ENCODE assay signal across 20 cellular contexts in the genomic region with DNA sequence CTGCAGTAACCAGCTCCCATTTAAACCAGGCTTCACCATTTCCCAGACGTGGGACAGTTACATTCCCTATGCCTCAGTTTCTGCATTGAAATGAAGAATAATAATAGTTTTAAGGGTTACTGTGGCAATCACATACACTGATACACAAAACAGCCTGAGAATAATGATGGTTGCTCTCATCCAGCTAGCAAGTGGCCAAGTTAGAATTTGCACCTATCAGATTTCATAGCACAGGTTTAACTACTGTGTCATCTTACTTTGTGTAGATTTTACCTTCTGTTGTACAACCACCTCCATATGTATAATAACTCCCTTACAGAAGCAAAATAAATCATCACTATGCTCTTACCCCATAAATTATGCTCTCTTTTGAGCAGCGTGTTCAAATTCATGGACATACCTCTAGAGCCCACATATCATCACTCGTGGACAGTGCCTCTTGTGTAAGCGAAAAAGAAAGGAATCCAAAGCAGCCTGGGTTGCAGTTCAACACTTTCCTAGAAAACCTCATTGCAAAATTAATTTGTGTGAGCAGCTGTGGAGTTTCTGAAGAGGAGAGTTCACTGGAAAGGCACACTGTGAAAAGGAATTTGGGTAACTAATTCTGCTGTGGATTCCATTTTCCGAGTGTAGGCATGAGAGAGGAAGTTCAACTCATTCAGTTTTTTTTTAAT.
A peak's percentile ranks its signal among the peaks of the same experiment; 100 is the strongest.
DNase-seq lines count a peak whose midpoint lies in the region; TF ChIP-seq lines count a peak whose summit lies in the region.
"Had no signal": no experiment of that assay in that cellular context is flagged by ENCODE, and none has a peak within 500 bp of the region (broad histone marks: within the 10 kb centered on the region; RNA-seq: fewer than 3 reads in every experiment).

No MANE protein-coding gene starts in this region.

- H2AFZ ChIP-seq in fibroblast of lung (ENCODE audit: low read length) (no peak overlapping the region), neural progenitor cell (replicated peaks) (no peak overlapping the region)
- H2AFZ ChIP-seq: GM23248, PC-9 had no signal

- H3K4me1 ChIP-seq in fibroblast of lung (ENCODE audit: control insufficient read depth, extremely low read depth, insufficient read depth, low read length) (no peaks in the 10 kb centered on the region), neural progenitor cell (peaks cover 8% of the 10 kb centered on the region)

- no peaks in the 10 kb centered on the region for H4K20me1 ChIP-seq in fibroblast of lung (ENCODE audit: control insufficient read depth, extremely low read depth, insufficient read depth, low read length)
- no peaks in the 10 kb centered on the region for H4K20me1 ChIP-seq in neural progenitor cell (ENCODE audit: low read depth)

- H3K9ac ChIP-seq in fibroblast of lung (ENCODE audit: insufficient read depth, low read length) (no peak overlapping the region), neural progenitor cell (no peak overlapping the region)
- H3K9ac ChIP-seq: GM23248 had no signal

- DNase-seq in DMS114 treated with DMSO at 0.1 percent for 48 hours (lab: John Stamatoyannopoulos, UW; ENCODE audit: unreplicated experiment) (peak; percentile 42), LHCN-M2 (ENCODE audit: low read depth) (peak; percentile 58), fibroblast of lung (ENCODE audit: low read depth in 2 of 2) (peak; percentile 11 to 26), neural progenitor cell (ENCODE audit: low spot score) (no peak), HPDE6-E6E7 (ENCODE audit: extremely low spot score) (no peak), kidney glomerular epithelial cell (lab: John Stamatoyannopoulos, UW) (no peak), endothelial cell (ENCODE audit: low spot score) (no peak)
- DNase-seq: activated CD4-positive, alpha-beta T cell treated with anti-CD3 and anti-CD28 coated beads, Interleukin-2, amount 50 U/mL, for 1 hour; activated CD8-positive, alpha-beta memory T cell treated with anti-CD3 and anti-CD28 coated beads, Interleukin-2, amount 50 U/mL, for 4 hours; amniotic stem cell; caudate nucleus; DMS79 treated with DMSO at 0.1 percent for 48 hours; GM23248; Kasumi-1; NCI-H1105; PC-9; stimulated activated CD4-positive, alpha-beta T cell treated with anti-CD3 and anti-CD28 coated beads, Interleukin-12 subunit alpha, Interleukin-12 subunit beta, amount 100 ng/mL, for 4 hours had no signal

- H3K27me3 ChIP-seq in fibroblast of lung (ENCODE audit: control insufficient read depth, insufficient read depth, low read length), result no peaks in the 10 kb centered on the region
- H3K27me3 ChIP-seq in neural progenitor cell, result no peaks in the 10 kb centered on the region

- H3F3A ChIP-seq in neural progenitor cell (ENCODE audit: low read depth), result no peaks in the 10 kb centered on the region

- H3K4me3 ChIP-seq in fibroblast of lung (replicated peaks in 1 of 4; ENCODE audit: control extremely low read depth in 1 of 4, insufficient read depth in 1 of 4, low read depth in 3 of 4, low read length in 4 of 4) (no peak overlapping the region), neural progenitor cell (no peak overlapping the region)
- H3K4me3 ChIP-seq: GM23248, PC-9 had no signal

- H3K27ac Mint-ChIP-seq in neural progenitor cell (peak overlapping the region; percentile 16), endothelial cell (ENCODE audit: unreplicated experiment) (no peak overlapping the region)
- H3K27ac Mint-ChIP-seq: natural killer cell treated with Interleukin-12 subunit alpha and Interleukin-12 subunit beta and Interleukin-15 and Interleukin-18, amount 100 ng/mL, for 72 hours had no signal

- TF ChIP-seq CTCF in fibroblast of lung (conservative IDR thresholded peaks at IDR 0.05 in 1 of 2, IDR thresholded peaks at IDR 0.05 in 1 of 2; ENCODE audit: low read depth in 1 of 2, low read length in 2 of 2) (no peak), neural progenitor cell (IDR thresholded peaks at IDR 0.05) (no peak), endothelial cell (IDR thresholded peaks at IDR 0.05; ENCODE audit: unreplicated experiment) (no peak)

- H3K4me2 ChIP-seq in fibroblast of lung (ENCODE audit: extremely low read depth, insufficient read depth, low read length) (no peak overlapping the region), neural progenitor cell (no peak overlapping the region)
- H3K4me2 ChIP-seq: PC-9 had no signal

- H3K79me2 ChIP-seq in fibroblast of lung (ENCODE audit: control insufficient read depth, insufficient read depth, low read length) (no peaks in the 10 kb centered on the region), neural progenitor cell (ENCODE audit: low read depth) (no peaks in the 10 kb centered on the region)

- H3K9me3 ChIP-seq in fibroblast of lung (ENCODE audit: control insufficient read depth, insufficient read depth, low read depth, low read length), result no peaks in the 10 kb centered on the region
- H3K9me3 ChIP-seq in neural progenitor cell (ENCODE audit: low read depth), result no peaks in the 10 kb centered on the region

- H3K27ac ChIP-seq in fibroblast of lung (ENCODE audit: insufficient read depth, low read length) (no peak overlapping the region), neural progenitor cell (no peak overlapping the region)
- H3K27ac ChIP-seq: epithelial cell of prostate, GM23248, PC-9, VCaP had no signal

- H3K4me1 Mint-ChIP-seq in neural progenitor cell, result peaks cover 26% of the 10 kb centered on the region
- H3K4me1 Mint-ChIP-seq in endothelial cell (ENCODE audit: unreplicated experiment), result no peaks in the 10 kb centered on the region

- H3K9me3 Mint-ChIP-seq in neural progenitor cell (no peaks in the 10 kb centered on the region), endothelial cell (ENCODE audit: unreplicated experiment) (no peaks in the 10 kb centered on the region)
- H3K9me3 Mint-ChIP-seq: natural killer cell treated with Interleukin-12 subunit alpha and Interleukin-12 subunit beta and Interleukin-15 and Interleukin-18, amount 100 ng/mL, for 72 hours had no signal

- H3K36me3 Mint-ChIP-seq in neural progenitor cell (no peaks in the 10 kb centered on the region), endothelial cell (ENCODE audit: low read depth, unreplicated experiment) (no peaks in the 10 kb centered on the region)
- H3K36me3 Mint-ChIP-seq: natural killer cell treated with Interleukin-12 subunit alpha and Interleukin-12 subunit beta and Interleukin-15 and Interleukin-18, amount 100 ng/mL, for 72 hours had no signal

- no peak overlapping the region for H3K4me3 Mint-ChIP-seq in neural progenitor cell
- H3K4me3 Mint-ChIP-seq in endothelial cell (ENCODE audit: unreplicated experiment), result no peak overlapping the region
- H3K4me3 Mint-ChIP-seq: natural killer cell treated with Interleukin-12 subunit alpha and Interleukin-12 subunit beta and Interleukin-15 and Interleukin-18, amount 100 ng/mL, for 72 hours had no signal

- H3K36me3 ChIP-seq in fibroblast of lung (ENCODE audit: control insufficient read depth, insufficient read depth, low read length) (no peaks in the 10 kb centered on the region), neural progenitor cell (no peaks in the 10 kb centered on the region)

- peaks cover 2% of the 10 kb centered on the region for H3K27me3 Mint-ChIP-seq in neural progenitor cell (ENCODE audit: insufficient read depth, low read depth)
- H3K27me3 Mint-ChIP-seq in endothelial cell (ENCODE audit: unreplicated experiment), result no peaks in the 10 kb centered on the region
- H3K27me3 Mint-ChIP-seq: natural killer cell treated with Interleukin-12 subunit alpha and Interleukin-12 subunit beta and Interleukin-15 and Interleukin-18, amount 100 ng/mL, for 72 hours had no signal

Comparison
In these comparisons a context has a peak if more than half of its experiments do, and no peak if none do; other contexts are left out.
1. DNase-seq: peak in DMS114 treated with DMSO at 0.1 percent for 48 hours (single experiment), LHCN-M2 (single experiment) and fibroblast of lung (2 of 2); none in neural progenitor cell (single experiment), HPDE6-E6E7 (single experiment), kidney glomerular epithelial cell (single experiment) and endothelial cell (single experiment).